In genomic region chr5:94361832-94362754, GRCh38 we compare ENCODE assay signal across 18 cellular contexts.
DNase-seq lines count a peak whose midpoint lies in the region; ATAC-seq and TF ChIP-seq lines count a peak whose summit lies in the region.
"Had no signal": no experiment of that assay in that cellular context is flagged by ENCODE, and none has a peak within 500 bp of the region (broad histone marks: within the 10 kb centered on the region; RNA-seq: fewer than 3 reads in every experiment).

No MANE protein-coding gene starts in this region.

- ATAC-seq in WTC11, result peak; percentile 91
- ATAC-seq in stimulated activated effector memory CD8-positive, alpha-beta T cell treated with anti-CD3 and anti-CD28 coated beads, Interleukin-12 subunit alpha, Interleukin-12 subunit beta, amount 100 ng/mL, for 72 hours, result peak; percentile 16
- ATAC-seq in GM18502 (IDR thresholded peaks at IDR 0.05; ENCODE audit: poor library complexity, unreplicated experiment), result no peak
- ATAC-seq in left ventricle myocardium superior, result no peak
- ATAC-seq: HCT116; stimulated activated memory B cell treated with anti-CD40 and anti-IgM and Interleukin-4, amounts not matched to agents 10 μg/mL and 1 μg/mL and 100 μg/mL, for 72 hours had no signal

- peak overlapping the region; percentile 90 for H3K4me3 Mint-ChIP-seq in WTC11
- H3K4me3 Mint-ChIP-seq in stimulated activated effector memory CD8-positive, alpha-beta T cell treated with anti-CD3 and anti-CD28 coated beads, Interleukin-12 subunit alpha, Interleukin-12 subunit beta, amount 100 ng/mL, for 72 hours, result no peak overlapping the region
- H3K4me3 Mint-ChIP-seq: stimulated activated memory B cell treated with anti-CD40 and anti-IgM and Interleukin-4, amounts not matched to agents 10 μg/mL and 1 μg/mL and 100 μg/mL, for 72 hours; T-helper 1 cell treated with Interleukin-12 subunit alpha and Interleukin-12 subunit beta and Interleukin-4 antibody, amounts not matched to agents 30 μg/mL and 1 μg/mL, for 36 hours had no signal

- H3K36me3 Mint-ChIP-seq in WTC11, result peaks cover 34% of the 10 kb centered on the region
- H3K36me3 Mint-ChIP-seq in stimulated activated effector memory CD8-positive, alpha-beta T cell treated with anti-CD3 and anti-CD28 coated beads, Interleukin-12 subunit alpha, Interleukin-12 subunit beta, amount 100 ng/mL, for 72 hours, result no peaks in the 10 kb centered on the region
- H3K36me3 Mint-ChIP-seq: stimulated activated memory B cell treated with anti-CD40 and anti-IgM and Interleukin-4, amounts not matched to agents 10 μg/mL and 1 μg/mL and 100 μg/mL, for 72 hours had no signal

- DNase-seq in NCI-H510A treated with DMSO at 0.1 percent for 48 hours (lab: John Stamatoyannopoulos, UW) (peak; percentile 48), NCI-H510A (lab: John Stamatoyannopoulos, UW) (no peak), WTC11 (ENCODE audit: low spot score) (no peak), iPS DF 19.7 (ENCODE audit: low read depth, low spot score) (peak; percentile 100), GDM1 (lab: John Stamatoyannopoulos, UW) (no peak), left ventricle myocardium superior (no peak)
- no peak for DNase-seq in stimulated activated effector memory CD8-positive, alpha-beta T cell treated with anti-CD3 and anti-CD28 coated beads, Interleukin-12 subunit alpha, Interleukin-12 subunit beta, amount 100 ng/mL, for 72 hours (ENCODE audit: low spot score in 2 of 2)
- DNase-seq: activated CD4-positive, alpha-beta T cell treated with anti-CD3 and anti-CD28 coated beads, Interleukin-2, amount 50 U/mL, for 1 hour; activated CD8-positive, alpha-beta memory T cell treated with anti-CD3 and anti-CD28 coated beads, Interleukin-2, amount 50 U/mL, for 48 hours; activated effector memory CD4-positive, alpha-beta T cell treated with anti-CD3 and anti-CD28 coated beads, Interleukin-2, amount 50 U/mL, for 16 hours; BE2C; NCI-H1105 treated with DMSO at 0.1 percent for 48 hours; NCI-H524 treated with DMSO at 0.1 percent for 48 hours; SJCRH30 had no signal

- H3K9me3 Mint-ChIP-seq in WTC11, result peaks cover 12% of the 10 kb centered on the region
- H3K9me3 Mint-ChIP-seq in stimulated activated effector memory CD8-positive, alpha-beta T cell treated with anti-CD3 and anti-CD28 coated beads, Interleukin-12 subunit alpha, Interleukin-12 subunit beta, amount 100 ng/mL, for 72 hours, result no peaks in the 10 kb centered on the region
- H3K9me3 Mint-ChIP-seq: stimulated activated memory B cell treated with anti-CD40 and anti-IgM and Interleukin-4, amounts not matched to agents 10 μg/mL and 1 μg/mL and 100 μg/mL, for 72 hours; T-helper 1 cell treated with Interleukin-12 subunit alpha and Interleukin-12 subunit beta and Interleukin-4 antibody, amounts not matched to agents 30 μg/mL and 1 μg/mL, for 36 hours had no signal

- intact Hi-C loops in left ventricle myocardium superior (cut with micrococcal nuclease), result no loop called here

- no peaks in the 10 kb centered on the region for H3K27me3 Mint-ChIP-seq in WTC11 (ENCODE audit: low read depth)
- H3K27me3 Mint-ChIP-seq: stimulated activated memory B cell treated with anti-CD40 and anti-IgM and Interleukin-4, amounts not matched to agents 10 μg/mL and 1 μg/mL and 100 μg/mL, for 72 hours had no signal

- H3K27ac Mint-ChIP-seq in WTC11, result peak overlapping the region; percentile 99
- no peak overlapping the region for H3K27ac Mint-ChIP-seq in stimulated activated effector memory CD8-positive, alpha-beta T cell treated with anti-CD3 and anti-CD28 coated beads, Interleukin-12 subunit alpha, Interleukin-12 subunit beta, amount 100 ng/mL, for 72 hours
- H3K27ac Mint-ChIP-seq: stimulated activated memory B cell treated with anti-CD40 and anti-IgM and Interleukin-4, amounts not matched to agents 10 μg/mL and 1 μg/mL and 100 μg/mL, for 72 hours; T-helper 1 cell treated with Interleukin-12 subunit alpha and Interleukin-12 subunit beta and Interleukin-4 antibody, amounts not matched to agents 30 μg/mL and 1 μg/mL, for 36 hours had no signal

- peaks cover 67% of the 10 kb centered on the region for H3K4me1 Mint-ChIP-seq in WTC11
- H3K4me1 Mint-ChIP-seq in stimulated activated effector memory CD8-positive, alpha-beta T cell treated with anti-CD3 and anti-CD28 coated beads, Interleukin-12 subunit alpha, Interleukin-12 subunit beta, amount 100 ng/mL, for 72 hours, result no peaks in the 10 kb centered on the region
- H3K4me1 Mint-ChIP-seq: stimulated activated memory B cell treated with anti-CD40 and anti-IgM and Interleukin-4, amounts not matched to agents 10 μg/mL and 1 μg/mL and 100 μg/mL, for 72 hours had no signal

- POLR2A ChIA-PET in WTC11 (lab: Charles Lee), result no interaction called here

- no peak for TF ChIP-seq CTCF in WTC11 (IDR thresholded peaks at IDR 0.05)

- CTCF ChIA-PET in WTC11 (lab: Charles Lee), result interaction anchor here (0.9 kb wide), 1 partner anchor 13 kb away, joined by 3 read pairs; no protein-coding TSS in a partner anchor

TF ChIP-seq in WTC11, 78 proteins besides CTCF, POLR2A, EP300 and RAD21:
- TF ChIP-seq ZNF263 (CRISPR knock-in tag; IDR thresholded peaks at IDR 0.05; ENCODE audit: low read depth) (no peak), USF1 (CRISPR knock-in tag; IDR thresholded peaks at IDR 0.05) (peak; percentile 22; the same call in 1 of the 2 replicates), NR3C1 (CRISPR knock-in tag; conservative IDR thresholded peaks at IDR 0.05; ENCODE audit: low read depth) (no peak), SP1 (CRISPR knock-in tag; conservative IDR thresholded peaks at IDR 0.05) (peak; percentile 34; the same call in 1 of the 2 replicates), STAT6 (CRISPR knock-in tag; conservative IDR thresholded peaks at IDR 0.05; ENCODE audit: low read depth) (no peak), JUN (CRISPR knock-in tag; IDR thresholded peaks at IDR 0.05) (peak; percentile 59; the same call in 1 of the 2 replicates), ZNF423 (CRISPR knock-in tag; IDR thresholded peaks at IDR 0.05) (no peak), TEAD1 (CRISPR knock-in tag; IDR thresholded peaks at IDR 0.05) (peak; percentile 76; the same call in 1 of the 2 replicates), GRHL2 (CRISPR knock-in tag; IDR thresholded peaks at IDR 0.05; ENCODE audit: insufficient replicate concordance, severe bottlenecking) (no peak), ZNF232 (CRISPR knock-in tag; IDR thresholded peaks at IDR 0.05) (no peak)
TF ChIP-seq in WTC11: peak in this region for 4.

Comparison
In these comparisons a context has a peak if more than half of its experiments do, and no peak if none do; other contexts are left out.
1. DNase-seq: peak in NCI-H510A treated with DMSO at 0.1 percent for 48 hours (single experiment) and iPS DF 19.7 (single experiment); none in NCI-H510A (single experiment), WTC11 (single experiment), stimulated activated effector memory CD8-positive, alpha-beta T cell treated with anti-CD3 and anti-CD28 coated beads, Interleukin-12 subunit alpha, Interleukin-12 subunit beta, amount 100 ng/mL, for 72 hours (0 of 2), GDM1 (single experiment) and left ventricle myocardium superior (single experiment).
2. ATAC-seq: peak in WTC11 (single experiment) and stimulated activated effector memory CD8-positive, alpha-beta T cell treated with anti-CD3 and anti-CD28 coated beads, Interleukin-12 subunit alpha, Interleukin-12 subunit beta, amount 100 ng/mL, for 72 hours (single experiment); none in GM18502 (single experiment) and left ventricle myocardium superior (single experiment).